ENCODE assay signal across 8 cellular contexts in genomic region chr19:17996826-17997316, GRCh38. TPM values are rescaled to one million over a fixed set of nuclear protein-coding genes. Genes with fewer than 3 reads are reported as not detected.
DNase-seq lines count a peak whose midpoint lies in the region; ATAC-seq and TF ChIP-seq lines count a peak whose summit lies in the region.

No MANE protein-coding gene starts in this region.

- H3K9me3 ChIP-seq in gastroesophageal sphincter: no peaks in the 10 kb centered on the region
- no peaks in the 10 kb centered on the region for H3K9me3 ChIP-seq in parathyroid adenoma (ENCODE audit: control insufficient read depth, low read length)
- no peaks in the 10 kb centered on the region for H3K9me3 ChIP-seq in upper lobe of left lung

- no peak for TF ChIP-seq EP300 in gastroesophageal sphincter (IDR thresholded peaks at IDR 0.05)
- TF ChIP-seq EP300 in upper lobe of left lung (IDR thresholded peaks at IDR 0.05): no peak

- ATAC-seq in gastroesophageal sphincter: peak; percentile 72
- peak; percentile 84 to 91 for ATAC-seq in upper lobe of left lung (ENCODE audit: low FRiP score in 2 of 2)

- H3K9ac ChIP-seq in parathyroid adenoma: no peak overlapping the region

- H3K4me3 ChIP-seq in gastroesophageal sphincter: no peak overlapping the region
- H3K4me3 ChIP-seq in parathyroid adenoma (ENCODE audit: low read depth, low read length): no peak overlapping the region
- no peak overlapping the region for H3K4me3 ChIP-seq in upper lobe of left lung

- H2AFZ ChIP-seq in parathyroid adenoma: no peak overlapping the region

- TF ChIP-seq POLR2A in gastroesophageal sphincter (IDR thresholded peaks at IDR 0.05): no peak
- TF ChIP-seq POLR2A in upper lobe of left lung (IDR thresholded peaks at IDR 0.05): no peak

- 20 to 25% methylated on average over 2 to 5 of the region's 15 CpGs for WGBS in gastroesophageal sphincter (ENCODE audit: low coverage in 1 of 2), 2 donors
- 17 to 25% methylated on average over 9 to 15 of the region's 15 CpGs for WGBS in upper lobe of left lung, 2 donors

- DNase-seq in NCI-H1417 (lab: John Stamatoyannopoulos, UW): peak; percentile 49 to 79 (median 64)
- DNase-seq in NCI-H1417 treated with DMSO at 0.1 percent for 48 hours (lab: John Stamatoyannopoulos, UW): no peak
- DNase-seq in M059J (ENCODE audit: low read depth): peak; percentile 70
- peak; percentile 65 for DNase-seq in SK-N-DZ (ENCODE audit: low spot score)
- peak; percentile 79 for DNase-seq in activated gamma-delta T cell treated with anti-CD3 and anti-CD28 coated beads, Interleukin-2, amount 50 U/mL, for 16 hours (ENCODE audit: low read depth)
- peak; percentile 90 to 91 for DNase-seq in upper lobe of left lung

- peak in 3 of 4 experiments; percentile 99 for TF ChIP-seq CTCF in gastroesophageal sphincter (IDR thresholded peaks at IDR 0.05)
- TF ChIP-seq CTCF in parathyroid adenoma (IDR thresholded peaks at IDR 0.05): peak; percentile 96
- peak; percentile 98 to 99 (median 99) for TF ChIP-seq CTCF in upper lobe of left lung (IDR thresholded peaks at IDR 0.05)

- no peak overlapping the region for H3K27ac ChIP-seq in gastroesophageal sphincter
- no peak overlapping the region for H3K27ac ChIP-seq in parathyroid adenoma
- no peak overlapping the region for H3K27ac ChIP-seq in upper lobe of left lung

- H3K4me1 ChIP-seq in gastroesophageal sphincter (peaks cover 0 to 19% (median 6%) of the 10 kb centered on the region in 3 donors), parathyroid adenoma (peaks cover 3% of the 10 kb centered on the region), upper lobe of left lung (peaks cover 6 to 23% (median 13%) of the 10 kb centered on the region in 4 donors)

- no peaks in the 10 kb centered on the region for H3K36me3 ChIP-seq in gastroesophageal sphincter
- no peaks in the 10 kb centered on the region for H3K36me3 ChIP-seq in parathyroid adenoma (ENCODE audit: control insufficient read depth, insufficient read depth, low read length)
- no peaks in the 10 kb centered on the region for H3K36me3 ChIP-seq in upper lobe of left lung

- H3K27me3 ChIP-seq in gastroesophageal sphincter: peaks cover 16% of the 10 kb centered on the region
- H3K27me3 ChIP-seq in parathyroid adenoma (ENCODE audit: control insufficient read depth, insufficient read depth, low read length): no peaks in the 10 kb centered on the region
- no peaks in the 10 kb centered on the region for H3K27me3 ChIP-seq in upper lobe of left lung

- H3K79me2 ChIP-seq in parathyroid adenoma: peaks cover 2% of the 10 kb centered on the region

- no peak overlapping the region for H3K4me2 ChIP-seq in parathyroid adenoma (ENCODE audit: low read length)

RNA-seq across cellular contexts. Expression of gene ARRDC2, which starts 11.1 kb away (rescaled TPM):
- 9.4 and 12.8 TPM in 2 replicates for total RNA-seq in M059J (2014; rRNA removed; shearing (Covaris generic))
- 3.1 and 3.6 TPM in 2 replicates for polyA plus RNA-seq in SK-N-DZ (2014; cell fraction: cytosol; rRNA removed)
- 3.2 and 18.3 TPM in 2 replicates for polyA plus RNA-seq in SK-N-DZ (2014; cell fraction: nucleus; rRNA removed)
- total RNA-seq in gastroesophageal sphincter (10 to 100 TPM; 31.9 to 64.6 (median 47.5) TPM), upper lobe of left lung (100 to 1,000 TPM in 2 of 6 donors, 10 to 100 TPM in 4; 53.6 to 253 (median 78.8) TPM)

RNA-seq across cellular contexts. Expression of gene KCNN1, which starts 30.0 kb away (rescaled TPM):
- total RNA-seq in M059J (2014; rRNA removed; shearing (Covaris generic)): 0.07 TPM in 1 of 2 replicates, not detected in the other
- 12.7 and 14.1 TPM in 2 replicates for polyA plus RNA-seq in SK-N-DZ (2014; cell fraction: cytosol; rRNA removed)
- 10.7 and 17.0 TPM in 2 replicates for polyA plus RNA-seq in SK-N-DZ (2014; cell fraction: nucleus; rRNA removed)
- total RNA-seq in gastroesophageal sphincter (under 1 TPM in 2 of 4 donors, not detected in 2; 0.20 to 0.89 TPM), upper lobe of left lung (under 1 TPM in 2 of 6 donors, not detected in 4; 0.34 to 0.37 TPM)
